ENCODE assay signal across 8 cellular contexts in genomic region chr9:124869986-124870560, GRCh38.
A peak's percentile ranks its signal among the peaks of the same experiment; 100 is the strongest.
DNase-seq lines count a peak whose midpoint lies in the region; ATAC-seq and TF ChIP-seq lines count a peak whose summit lies in the region.

No MANE protein-coding gene starts in this region.

- H3K9me3 ChIP-seq in SU-DHL-6 (ENCODE audit: insufficient read depth, low read length) = no peaks in the 10 kb centered on the region

- H3K36me3 ChIP-seq in SU-DHL-6 (ENCODE audit: low read length) = no peaks in the 10 kb centered on the region; the same call in 1 of the 2 replicates

- peak overlapping the region; percentile 98 for H3K27ac Mint-ChIP-seq in activated naive CD8-positive, alpha-beta T cell treated with anti-CD3 and anti-CD28 coated beads, Interleukin-2, amount 50 U/mL, for 24 hours

- peaks cover 71% of the 10 kb centered on the region for H3K79me2 ChIP-seq in SU-DHL-6 (ENCODE audit: insufficient read depth, low read length)

- TF ChIP-seq CTCF in SU-DHL-6 (IDR thresholded peaks at IDR 0.05; ENCODE audit: insufficient read depth, low read length, poor library complexity, severe bottlenecking) = no peak

- DNase-seq in NCI-H748 (lab: John Stamatoyannopoulos, UW; ENCODE audit: unreplicated experiment) (peak; percentile 15), NCI-H748 treated with DMSO at 0.1 percent for 48 hours (lab: John Stamatoyannopoulos, UW) (no peak), islet precursor cell (peak; percentile 51), cortex of kidney (lab: John Stamatoyannopoulos, UW) (no peak)
- peak; percentile 87 for DNase-seq in activated naive CD8-positive, alpha-beta T cell treated with anti-CD3 and anti-CD28 coated beads, Interleukin-2, amount 50 U/mL, for 24 hours
- peak; percentile 85 for DNase-seq in stimulated activated CD4-positive, alpha-beta T cell treated with anti-CD3 and anti-CD28 coated beads, Interleukin-2, amount 100 ng/mL, for 4 hours (ENCODE audit: low read depth)

- peak; percentile 39 for ATAC-seq in HG03066 (IDR thresholded peaks at IDR 0.05; ENCODE audit: low read depth, unreplicated experiment)
- peak; percentile 72 for ATAC-seq in activated naive CD8-positive, alpha-beta T cell treated with anti-CD3 and anti-CD28 coated beads, Interleukin-2, amount 50 U/mL, for 24 hours

- peak overlapping the region; percentile 94 for H3K4me3 ChIP-seq in SU-DHL-6 (ENCODE audit: insufficient read depth, low read length, poor library complexity, severe bottlenecking)

- H3K9me2 ChIP-seq in SU-DHL-6 (replicated peaks; ENCODE audit: insufficient read depth, low read length) = no peaks in the 10 kb centered on the region

- peaks cover 17% of the 10 kb centered on the region for H3F3A ChIP-seq in SU-DHL-6 (ENCODE audit: insufficient read depth)

- H3K27ac ChIP-seq in SU-DHL-6 (ENCODE audit: low read depth, low read length) = peak overlapping the region; percentile 76

- H3K4me3 Mint-ChIP-seq in activated naive CD8-positive, alpha-beta T cell treated with anti-CD3 and anti-CD28 coated beads, Interleukin-2, amount 50 U/mL, for 24 hours = peak overlapping the region; percentile 97

- H4K20me1 ChIP-seq in SU-DHL-6 (ENCODE audit: low read depth, low read length) = peaks cover 11% of the 10 kb centered on the region; the same call in 1 of the 2 replicates

- no peaks in the 10 kb centered on the region for H3K27me3 ChIP-seq in SU-DHL-6 (ENCODE audit: low read length)

- H2AFZ ChIP-seq in SU-DHL-6 (ENCODE audit: low read depth, low read length, severe bottlenecking) = no peak overlapping the region

- peak overlapping the region; percentile 76 for H3K4me2 ChIP-seq in SU-DHL-6 (ENCODE audit: low read depth, low read length, poor library complexity, severe bottlenecking)

- H3K9me3 Mint-ChIP-seq in activated naive CD8-positive, alpha-beta T cell treated with anti-CD3 and anti-CD28 coated beads, Interleukin-2, amount 50 U/mL, for 24 hours = no peaks in the 10 kb centered on the region

- peak overlapping the region; percentile 100 for H3K9ac ChIP-seq in SU-DHL-6 (ENCODE audit: low read length)

- H3K4me1 Mint-ChIP-seq in activated naive CD8-positive, alpha-beta T cell treated with anti-CD3 and anti-CD28 coated beads, Interleukin-2, amount 50 U/mL, for 24 hours = peaks cover 58% of the 10 kb centered on the region

- H3K27me3 Mint-ChIP-seq in activated naive CD8-positive, alpha-beta T cell treated with anti-CD3 and anti-CD28 coated beads, Interleukin-2, amount 50 U/mL, for 24 hours = no peaks in the 10 kb centered on the region

- peaks cover 57% of the 10 kb centered on the region for H3K36me3 Mint-ChIP-seq in activated naive CD8-positive, alpha-beta T cell treated with anti-CD3 and anti-CD28 coated beads, Interleukin-2, amount 50 U/mL, for 24 hours (ENCODE audit: low read depth)

Comparison
In these comparisons a context has a peak if more than half of its experiments do, and no peak if none do; other contexts are left out.
1. DNase-seq: peak in NCI-H748 (single experiment), activated naive CD8-positive, alpha-beta T cell treated with anti-CD3 and anti-CD28 coated beads, Interleukin-2, amount 50 U/mL, for 24 hours (single experiment), islet precursor cell (single experiment) and stimulated activated CD4-positive, alpha-beta T cell treated with anti-CD3 and anti-CD28 coated beads, Interleukin-2, amount 100 ng/mL, for 4 hours (single experiment); none in NCI-H748 treated with DMSO at 0.1 percent for 48 hours (single experiment) and cortex of kidney (single experiment).